In genomic region chr9:136601250-136601973, GRCh38 we compare ENCODE assay signal across 8 cellular contexts. TPM values are rescaled to one million over a fixed set of nuclear protein-coding genes. Genes with fewer than 3 reads are reported as not detected.
DNase-seq lines count a peak whose midpoint lies in the region; ATAC-seq, FAIRE-seq and TF ChIP-seq lines count a peak whose summit lies in the region.
"Not testable (repeated sequence)": the region's sequence is repeated elsewhere in the genome, so short reads cannot be mapped to it uniquely, and the experiment has no call there.

No MANE protein-coding gene starts in this region.

- dilution Hi-C loops in mammary epithelial cell (cut with HindIII; ENCODE audit: low sequenced_read_pairs) = loop anchor here (5.0 kb wide), 1 partner anchor 54 kb away; the partner anchor contains the start of gene NOTCH1

- 0 out of 2 replicates have a peak overlapping the region, but pooled peaks have one; percentile 63 for H3K27ac Mint-ChIP-seq in WTC11
- H3K27ac Mint-ChIP-seq in stimulated activated naive CD8-positive, alpha-beta T cell treated with anti-CD3 and anti-CD28 coated beads, Interleukin-15, amount 100 ng/mL, for 72 hours = peak overlapping the region; percentile 36 to 78

- H3K27ac ChIP-seq in BLaER1 treated with 17β-estradiol and CSF1 and Interleukin-3, amounts not matched to agents 10 nM and 100 nM = peak overlapping the region in 9 of 11 experiments; percentile 37 to 79 (median 67); a peak in 16 of 22 replicates
- not testable (repeated sequence) for H3K27ac ChIP-seq in HEK293 (ENCODE audit: extremely low read depth, low read depth, low read length); HepG2 (ENCODE audit: extremely low read length, insufficient read depth, low read length)
- H3K27ac ChIP-seq in mammary epithelial cell (ENCODE audit: insufficient read depth, low read depth, low read length) (peak overlapping the region; percentile 87), foreskin keratinocyte (peak overlapping the region; percentile 86)

- not testable (repeated sequence) for ATAC-seq in WTC11; foreskin keratinocyte; HepG2; stimulated activated naive CD8-positive, alpha-beta T cell treated with anti-CD3 and anti-CD28 coated beads, Interleukin-15, amount 100 ng/mL, for 72 hours

- not testable (repeated sequence) for H4K20me1 ChIP-seq in BLaER1 treated with 17β-estradiol and CSF1 and Interleukin-3, amounts not matched to agents 10 nM and 100 nM; mammary epithelial cell (ENCODE audit: insufficient read depth, low read length)
- peaks cover 14% of the 10 kb centered on the region for H4K20me1 ChIP-seq in HepG2 (ENCODE audit: insufficient read depth, low read length)

- in situ Hi-C loops in mammary epithelial cell (cut with MboI; ENCODE audit: low sequenced_read_pairs in 2 of 2); HepG2 (cut with HindIII; ENCODE audit: extremely low pct_ligation_motif_present, low pct_unique_long_range_greater_than_20kb): not testable (repeated sequence)

- H3K9ac ChIP-seq in BLaER1 treated with 17β-estradiol and CSF1 and Interleukin-3, amounts not matched to agents 10 nM and 100 nM = peak overlapping the region in 7 of 11 experiments; percentile 35 to 75 (median 61); a peak in 10 of 22 replicates
- H3K9ac ChIP-seq in mammary epithelial cell (ENCODE audit: insufficient read depth, low read length); HepG2 (ENCODE audit: insufficient read depth, low read depth, low read length): not testable (repeated sequence)

- not testable (repeated sequence) for TF ChIP-seq RAD21 in HepG2 (CRISPR knock-in tag; IDR thresholded peaks at IDR 0.05)

- TF ChIP-seq CTCF in HEK293 (tag by site-specific recombination; IDR thresholded peaks at IDR 0.05); WTC11 (IDR thresholded peaks at IDR 0.05); mammary epithelial cell (conservative IDR thresholded peaks at IDR 0.05 in 1 of 2, IDR thresholded peaks at IDR 0.05 in 1 of 2; ENCODE audit: extremely low read depth in 1 of 2, insufficient read depth in 1 of 2, low read depth in 1 of 2, low read length in 2 of 2); foreskin keratinocyte (conservative IDR thresholded peaks at IDR 0.05); HepG2 (CRISPR knock-in tag; IDR thresholded peaks at IDR 0.05): not testable (repeated sequence)

- POLR2A ChIA-PET in HEK293 (lab: Yijun Ruan, JAX); WTC11 (lab: Charles Lee); HepG2 (lab: Yijun Ruan, JAX): not testable (repeated sequence)

- H3K4me1 Mint-ChIP-seq in WTC11 = peaks cover 26% of the 10 kb centered on the region
- H3K4me1 Mint-ChIP-seq in stimulated activated naive CD8-positive, alpha-beta T cell treated with anti-CD3 and anti-CD28 coated beads, Interleukin-15, amount 100 ng/mL, for 72 hours = peaks cover 14% of the 10 kb centered on the region

- not testable (repeated sequence) for H3K36me3 ChIP-seq in BLaER1 treated with 17β-estradiol and CSF1 and Interleukin-3, amounts not matched to agents 10 nM and 100 nM; HEK293 (ENCODE audit: control insufficient read depth in 2 of 2, insufficient read depth in 1 of 2, low read length in 2 of 2); mammary epithelial cell (ENCODE audit: insufficient read depth, low read length); HepG2 (replicated peaks in 1 of 2; ENCODE audit: control insufficient read depth in 1 of 2, insufficient read depth in 2 of 2, low read length in 2 of 2)

- peak; percentile 76 for DNase-seq in NCI-H2171 treated with DMSO at 0.1 percent for 48 hours (lab: John Stamatoyannopoulos, UW)
- DNase-seq in WTC11 (ENCODE audit: low spot score); HepG2 (ENCODE audit: low spot score); stimulated activated naive CD8-positive, alpha-beta T cell treated with anti-CD3 and anti-CD28 coated beads, Interleukin-15, amount 100 ng/mL, for 72 hours: not testable (repeated sequence)
- peak; percentile 47 for DNase-seq in mammary epithelial cell
- DNase-seq in foreskin keratinocyte = peak; percentile 32 to 43

- FAIRE-seq in HepG2 (lab: Jason Lieb, UNC) = not testable (repeated sequence)

- BruUV-seq in mammary epithelial cell (replicated peaks; lab: Mats Ljungman, UMichigan); HepG2 (replicated peaks; lab: Mats Ljungman, UMichigan): not testable (repeated sequence)

- not testable (repeated sequence) for H3K4me3 Mint-ChIP-seq in WTC11; stimulated activated naive CD8-positive, alpha-beta T cell treated with anti-CD3 and anti-CD28 coated beads, Interleukin-15, amount 100 ng/mL, for 72 hours

- CTCF ChIA-PET in HEK293 (lab: Yijun Ruan, JAX) = interaction anchor here (0.6 kb wide), 1 partner anchor 64 kb away, joined by 3 read pairs; no protein-coding TSS in a partner anchor
- CTCF ChIA-PET in WTC11 (lab: Charles Lee) = interaction anchor here (0.6 kb wide), 1 partner anchor 56 kb away, joined by 3 read pairs; the partner anchor contains the start of gene NOTCH1
- CTCF ChIA-PET in mammary epithelial cell (lab: Charles Lee; ENCODE audit: low non-redundant PET); HepG2 (lab: Yijun Ruan, JAX; ENCODE audit: low intra/inter-chr PET ratio, low total read pairs): not testable (repeated sequence)

- H3K27me3 Mint-ChIP-seq in WTC11 (ENCODE audit: low read depth) = not testable (repeated sequence)
- H3K27me3 Mint-ChIP-seq in stimulated activated naive CD8-positive, alpha-beta T cell treated with anti-CD3 and anti-CD28 coated beads, Interleukin-15, amount 100 ng/mL, for 72 hours = peaks cover 67% of the 10 kb centered on the region

- 28% methylated on average over 17 of the region's 31 CpGs for WGBS in mammary epithelial cell (ENCODE audit: low coverage, missing lambda C conversion rate)
- WGBS in HepG2 (ENCODE audit: low lambda C conversion rate) = 80% methylated on average over 20 of the region's 31 CpGs

- not testable (repeated sequence) for H3K79me2 ChIP-seq in mammary epithelial cell (ENCODE audit: insufficient read depth, low read length); HepG2 (ENCODE audit: insufficient read depth, low read length)

- intact Hi-C loops in mammary epithelial cell (cut with micrococcal nuclease); HepG2 (cut with micrococcal nuclease; ENCODE audit: unreplicated experiment): not testable (repeated sequence)

- not testable (repeated sequence) for H3K36me3 Mint-ChIP-seq in WTC11

- not testable (repeated sequence) for H3K9me3 Mint-ChIP-seq in WTC11; stimulated activated naive CD8-positive, alpha-beta T cell treated with anti-CD3 and anti-CD28 coated beads, Interleukin-15, amount 100 ng/mL, for 72 hours

- peak overlapping the region; percentile 76 to 99 (median 89) for H3K4me2 ChIP-seq in BLaER1 treated with 17β-estradiol and CSF1 and Interleukin-3, amounts not matched to agents 10 nM and 100 nM
- H3K4me2 ChIP-seq in mammary epithelial cell (ENCODE audit: insufficient read depth, low read depth, low read length) = peak overlapping the region; percentile 51
- H3K4me2 ChIP-seq in HepG2 (ENCODE audit: low read depth, low read length) = not testable (repeated sequence)

- H3K9me3 ChIP-seq in BLaER1 treated with 17β-estradiol and CSF1 and Interleukin-3, amounts not matched to agents 10 nM and 100 nM (replicated peaks in 1 of 11); HEK293 (ENCODE audit: control insufficient read depth, insufficient read depth, low read depth, low read length); mammary epithelial cell (replicated peaks; ENCODE audit: insufficient read depth, low read length); HepG2 (ENCODE audit: low read length): not testable (repeated sequence)

- peak overlapping the region; percentile 73 for H2AFZ ChIP-seq in mammary epithelial cell (ENCODE audit: low read depth, low read length)
- H2AFZ ChIP-seq in HepG2 (ENCODE audit: low read length) = not testable (repeated sequence)

- not testable (repeated sequence) for H3K4me3 ChIP-seq in BLaER1 treated with 17β-estradiol and CSF1 and Interleukin-3, amounts not matched to agents 10 nM and 100 nM; HEK293 (ENCODE audit: low read depth, low read length); mammary epithelial cell (replicated peaks in 1 of 3; ENCODE audit: insufficient read depth in 1 of 3, low read depth in 2 of 3, low read length in 3 of 3); HepG2 (replicated peaks in 1 of 3; ENCODE audit: insufficient read depth in 1 of 3, low read depth in 2 of 3, low read length in 3 of 3)

- not testable (repeated sequence) for TF ChIP-seq EP300 in HepG2 (IDR thresholded peaks at IDR 0.05; ENCODE audit: low read depth in 2 of 2, low read length in 2 of 2); HepG2 (CRISPR knock-in tag; IDR thresholded peaks at IDR 0.05; ENCODE audit: borderline replicate concordance)

- H3K4me1 ChIP-seq in BLaER1 treated with 17β-estradiol and CSF1 and Interleukin-3, amounts not matched to agents 10 nM and 100 nM = peaks cover 58 to 99% (median 94%) of the 10 kb centered on the region in 10 experiments
- H3K4me1 ChIP-seq in HEK293 (ENCODE audit: control insufficient read depth, insufficient read depth, low read length); foreskin keratinocyte: not testable (repeated sequence)
- H3K4me1 ChIP-seq in mammary epithelial cell (ENCODE audit: insufficient read depth, low read length) = peaks cover 46% of the 10 kb centered on the region
- H3K4me1 ChIP-seq in HepG2 (ENCODE audit: insufficient read depth, low read length) = peaks cover 31% of the 10 kb centered on the region

- H3K27me3 ChIP-seq in BLaER1 treated with 17β-estradiol and CSF1 and Interleukin-3, amounts not matched to agents 10 nM and 100 nM = peaks cover 0 to 43% (median 0%) of the 10 kb centered on the region in 11 experiments; a peak in 9 of 22 replicates
- not testable (repeated sequence) for H3K27me3 ChIP-seq in mammary epithelial cell (ENCODE audit: insufficient read depth, low read length); foreskin keratinocyte
- H3K27me3 ChIP-seq in HepG2 (ENCODE audit: control insufficient read depth in 1 of 2, insufficient read depth in 2 of 2, low read length in 2 of 2) = peaks cover 20 to 84% of the 10 kb centered on the region in 2 experiments

- TF ChIP-seq POLR2A in HepG2 (IDR thresholded peaks at IDR 0.05; ENCODE audit: insufficient read depth in 1 of 2, low read depth in 2 of 2, low read length in 2 of 2) = not testable (repeated sequence)

RNA-seq across cellular contexts. Expression of gene NOTCH1, which starts 55.6 kb away (rescaled TPM):
- total RNA-seq in WTC11 (2021) (76.7 to 95.6 TPM (median 79.2 TPM) in 3 replicates), mammary epithelial cell (100 to 1,000 TPM; 170 to 189 TPM), foreskin keratinocyte (41.9 and 49.8 TPM in 2 replicates), HepG2 (2016; rRNA removed; fragmentation: Illumina TruSeq; extraction: Trizol) (0.22 and 0.35 TPM in 2 replicates)
- polyA plus RNA-seq in mammary epithelial cell (17.6 TPM), foreskin keratinocyte (8.3 and 11.7 TPM in 2 replicates), HepG2 (2011; rRNA removed) (0.09 and 0.12 TPM in 2 replicates)
- 39.0 TPM for polyA minus RNA-seq in mammary epithelial cell
- total RNA-seq in HepG2 (2016; cell fraction: cytosol; rRNA removed; fragmentation: Illumina TruSeq; extraction: Trizol; ENCODE audit: low read depth) = 0.18 and 0.20 TPM in 2 replicates
- 0.13 and 0.43 TPM in 2 replicates for total RNA-seq in HepG2 (2016; cell fraction: insoluble cytoplasmic fraction; rRNA removed; fragmentation: Illumina TruSeq; extraction: Trizol)
- 0.17 and 0.28 TPM in 2 replicates for total RNA-seq in HepG2 (2016; cell fraction: membrane; rRNA removed; fragmentation: Illumina TruSeq; extraction: Trizol)
- total RNA-seq in HepG2 (2016; cell fraction: nucleus; rRNA removed; fragmentation: Illumina TruSeq; extraction: Trizol) = 0.69 and 1.3 TPM in 2 replicates
- 0.04 and 0.11 TPM in 2 replicates for polyA plus RNA-seq in HepG2 (2011; cell fraction: cytosol; rRNA removed)
- polyA plus RNA-seq in HepG2 (2011; cell fraction: nucleus; rRNA removed) = 0.90 and 1.1 TPM in 2 replicates
- 0.09 and 0.31 TPM in 2 replicates for polyA plus RNA-seq in HepG2 (2012)
- 0.02 TPM in 2 replicates for polyA plus RNA-seq in HepG2 (2016; cell fraction: cytosol; fragmentation: Illumina TruSeq; extraction: Trizol; ENCODE audit: low read depth)
- polyA plus RNA-seq in HepG2 (2016; cell fraction: insoluble cytoplasmic fraction; fragmentation: Illumina TruSeq; extraction: Trizol; ENCODE audit: low read depth) = 0.15 and 0.22 TPM in 2 replicates
- 0.05 and 0.13 TPM in 2 replicates for polyA plus RNA-seq in HepG2 (2016; cell fraction: membrane; fragmentation: Illumina TruSeq; extraction: Trizol; ENCODE audit: low read depth)
- 1.3 and 1.9 TPM in 2 replicates for polyA plus RNA-seq in HepG2 (2016; cell fraction: nucleus; fragmentation: Illumina TruSeq; extraction: Trizol; ENCODE audit: insufficient read depth, low read depth)
- 0.54 and 4.7 TPM in 2 replicates for polyA minus RNA-seq in HepG2 (2011; rRNA and poly(A)+ RNA removed; ENCODE audit: low replicate concordance)
- 0.44 and 0.99 TPM in 2 replicates for polyA minus RNA-seq in HepG2 (2011; cell fraction: cytosol; rRNA and poly(A)+ RNA removed)
- polyA minus RNA-seq in HepG2 (2011; cell fraction: nucleus; rRNA and poly(A)+ RNA removed) = 0.64 and 0.75 TPM in 2 replicates

Comparison
In these comparisons a context has a peak if more than half of its experiments do, and no peak if none do; other contexts are left out.
1. RNA of gene NOTCH1, which starts 55.6 kb away (total RNA-seq): 170 to 189 TPM in mammary epithelial cell, 76.7 to 95.6 TPM in WTC11 and 41.9 to 49.8 TPM in foreskin keratinocyte; 0.13 to 1.3 TPM in HepG2; every median in the first group is over 10 times any median in the second.